Comparison of ENCODE assay signal across 8 cellular contexts in the genomic region with DNA sequence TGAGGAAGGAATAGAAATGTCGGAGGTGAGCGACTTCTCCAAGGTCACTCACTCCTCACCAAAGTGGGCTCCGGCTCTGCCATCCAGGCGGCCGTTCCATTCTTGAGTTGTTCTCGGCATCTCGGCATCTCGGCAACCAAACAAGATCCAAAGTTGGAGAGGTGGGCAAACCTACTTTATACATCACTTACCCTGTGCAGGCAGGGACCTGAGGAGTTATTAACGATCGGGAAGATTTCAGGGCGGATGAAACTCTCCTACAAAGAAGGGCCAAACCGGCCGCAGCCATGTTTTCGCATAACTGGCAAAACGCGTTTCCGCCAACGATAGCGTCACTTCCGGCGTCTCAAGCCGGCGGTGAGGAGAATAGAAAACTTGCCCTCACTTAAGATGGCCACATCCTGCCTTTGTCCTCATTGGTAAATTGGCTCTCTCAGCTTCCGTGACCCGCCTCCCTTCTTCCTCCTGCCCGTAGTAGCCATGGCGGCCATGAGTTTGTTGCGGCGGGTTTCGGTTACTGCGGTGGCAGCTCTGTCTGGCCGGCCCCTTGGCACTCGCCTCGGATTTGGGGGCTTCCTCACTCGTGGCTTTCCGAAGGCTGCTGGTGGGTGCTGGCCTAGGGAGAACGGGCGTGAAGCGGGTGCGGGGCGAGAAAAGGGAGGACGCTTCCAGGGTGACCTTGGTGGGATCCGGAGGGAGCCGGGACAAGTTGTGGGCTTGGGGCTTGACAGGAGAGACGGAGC. TPM values are rescaled to one million over a fixed set of nuclear protein-coding genes. Genes with fewer than 3 reads are reported as not detected.
DNase-seq lines count a peak whose midpoint lies in the region; ATAC-seq and TF ChIP-seq lines count a peak whose summit lies in the region.

A gene (minus strand): TSS at position 303 of the 743 bp plus-strand sequence. CDS start 14 bp downstream, at position 289.
A gene (plus strand): TSS at position 459 of the 743 bp plus-strand sequence. CDS start 22 bp downstream, at position 481.

- peak; percentile 92 for DNase-seq in AG08396 (ENCODE audit: low spot score)
- DNase-seq in NCI-H345 treated with DMSO at 0.1 percent for 48 hours (lab: John Stamatoyannopoulos, UW; ENCODE audit: unreplicated experiment): peak; percentile 98
- DNase-seq in activated CD4-positive, CD25-positive, alpha-beta regulatory T cell (lab: John Stamatoyannopoulos, UW): peak; percentile 78 to 87 (median 84)
- peak; percentile 93 for DNase-seq in central memory CD4-positive, alpha-beta T cell
- peak; percentile 100 for DNase-seq in inferior parietal cortex (ENCODE audit: extremely low spot score)
- DNase-seq in spleen: peak; percentile 97

- H3K36me3 ChIP-seq in spleen: peaks cover 0 to 48% (median 28%) of the 10 kb centered on the region in 6 donors

- TF ChIP-seq POLR2A in spleen (IDR thresholded peaks at IDR 0.05): peak in 2 of 3 donors; percentile 9 to 57

- TF ChIP-seq CTCF in spleen (IDR thresholded peaks at IDR 0.05 in 8 of 11, conservative IDR thresholded peaks at IDR 0.05 in 3 of 11): peak in 1 of 11 experiments; percentile 8

- H3K9me3 ChIP-seq in spleen: no peaks in the 10 kb centered on the region

- WGBS in spleen, 5 donors: 0 to 1% (median 0%) methylated on average over 42 to 45 of the region's 45 CpGs

- intact Hi-C loops in spleen (cut with DNase I; ENCODE audit: low total_unique reads): no loop called here

- peak within 1 kb of the TSS; percentile 52 to 92 (median 76) for H3K4me3 ChIP-seq in spleen

- peak within 1 kb of the TSS; percentile 77 to 96 (median 92) for H3K27ac ChIP-seq in spleen

- ATAC-seq in GM19023 (IDR thresholded peaks at IDR 0.05; ENCODE audit: unreplicated experiment) (peak; percentile 99), HG03280 (IDR thresholded peaks at IDR 0.05; ENCODE audit: unreplicated experiment) (peak; percentile 97)

- H3K27me3 ChIP-seq in spleen (replicated peaks in 1 of 7): no peaks in the 10 kb centered on the region

- peaks cover 29 to 85% (median 59%) of the 10 kb centered on the region in 6 donors for H3K4me1 ChIP-seq in spleen

RNA-seq across cellular contexts. Expression of the first gene that starts in this region (rescaled TPM):
- total RNA-seq in spleen: 10 to 100 TPM; 17.8 to 23.8 (median 19.5) TPM
- polyA plus RNA-seq in spleen: 10 to 100 TPM; 34.3 to 43.2 (median 42.3) TPM

RNA-seq across cellular contexts. Expression of the second gene that starts in this region (rescaled TPM):
- 100 to 1,000 TPM in 1 of 7 donors, 10 to 100 TPM in 6; 70.7 to 122 (median 82.6) TPM for total RNA-seq in spleen
- polyA plus RNA-seq in spleen: 100 to 1,000 TPM; 104 to 118 (median 111) TPM

Comparison
In these comparisons a context has a peak if more than half of its experiments do, and no peak if none do; other contexts are left out.
1. Peak in every context shown above with its lines: DNase-seq, ATAC-seq, H3K4me3 ChIP-seq and H3K27ac ChIP-seq.